Comparison of ENCODE assay signal across 11 cellular contexts in the genomic region with DNA sequence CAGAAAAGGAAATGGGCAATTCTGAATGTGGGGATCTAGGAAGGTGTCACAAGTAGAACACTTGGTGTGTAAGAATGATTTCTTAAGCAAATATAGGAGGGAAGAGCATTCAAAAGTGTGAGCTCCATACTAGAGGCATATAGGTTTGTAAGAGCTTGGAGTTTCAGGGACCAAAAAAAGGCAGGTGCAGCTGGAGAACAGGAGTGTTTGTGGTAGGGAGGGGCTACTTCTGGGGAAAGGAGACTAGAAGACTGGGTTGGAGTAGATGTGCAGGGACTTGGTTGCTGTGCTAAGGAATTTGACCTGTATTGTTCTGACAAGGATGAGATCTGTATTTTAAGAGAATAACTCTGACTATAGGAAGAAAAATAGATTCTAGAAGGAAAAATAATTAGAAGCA. TPM values are rescaled to one million over a fixed set of nuclear protein-coding genes. Genes with fewer than 3 reads are reported as not detected.
"Had no signal": no experiment of that assay in that cellular context is flagged by ENCODE, and none has a peak within 500 bp of the region (broad histone marks: within the 10 kb centered on the region; RNA-seq: fewer than 3 reads in every experiment).

No MANE protein-coding gene starts in this region.

- H3K27ac ChIP-seq: GM23248 had no signal

- H3K4me1 ChIP-seq: HAP-1 had no signal

- H3K36me3 ChIP-seq: HAP-1 had no signal

- FAIRE-seq: H1, H54 had no signal

- H3K4me3 ChIP-seq: GM23248, GM23338, HAP-1 had no signal

- H2AFZ ChIP-seq: GM23248, GM23338 had no signal

- H3K4me1 Mint-ChIP-seq: GM23338, H9 had no signal

- H3K27ac Mint-ChIP-seq: GM23338, HFFc6 had no signal

- ATAC-seq: GM23338, HCT116 had no signal

- H3K4me2 ChIP-seq: GM23338 had no signal

- H3K9me3 ChIP-seq: HAP-1 had no signal

- DNase-seq: GM23248, GOT3, H7, H9, HCEC 1CT, HFFc6 had no signal

- H3K4me3 Mint-ChIP-seq: GM23338, H9, HFFc6 had no signal

- H3K9ac ChIP-seq: GM23248 had no signal

- H3K9me3 Mint-ChIP-seq: GM23338, H9, HFFc6 had no signal

RNA-seq across cellular contexts. Expression of a gene that starts 46.4 kb away (rescaled TPM):
- total RNA-seq: H7 had no signal
